In the genomic region with DNA sequence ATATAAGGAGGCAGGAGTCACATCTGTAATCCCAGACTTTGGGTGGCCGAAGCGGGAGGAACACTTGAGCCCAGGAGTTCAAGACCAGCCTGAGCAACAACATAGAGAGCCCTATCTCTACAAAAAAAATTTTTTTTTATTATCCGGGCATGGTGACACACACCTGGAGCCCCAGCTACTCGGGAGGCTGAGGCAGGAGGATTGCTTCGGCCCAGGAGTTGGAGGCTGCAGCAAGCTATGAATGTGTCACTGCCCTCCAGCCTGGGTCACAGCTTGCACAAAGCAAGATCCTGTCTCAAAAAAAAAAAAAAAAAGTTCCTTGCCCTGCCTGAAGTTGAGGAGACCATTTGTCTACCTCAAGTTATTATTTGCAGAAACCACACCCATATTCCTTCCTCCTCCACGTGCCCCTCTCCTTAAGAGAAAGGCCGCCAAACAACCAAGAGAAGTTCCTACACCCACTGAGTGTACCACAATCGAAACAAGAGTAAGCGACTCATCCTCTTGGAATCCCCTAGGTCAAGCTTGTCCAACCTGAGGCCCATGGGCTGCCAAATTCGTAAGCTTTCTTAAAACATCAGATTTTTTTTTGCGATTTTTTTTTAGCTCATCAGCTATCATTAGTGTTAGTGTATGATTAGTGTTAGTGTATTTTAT, we compare ENCODE assay signal across 9 cellular contexts. TPM values are rescaled to one million over a fixed set of nuclear protein-coding genes. Genes with fewer than 3 reads are reported as not detected.
A peak's percentile ranks its signal among the peaks of the same experiment; 100 is the strongest.
DNase-seq lines count a peak whose midpoint lies in the region; ATAC-seq, FAIRE-seq and TF ChIP-seq lines count a peak whose summit lies in the region.
"Had no signal": no experiment of that assay in that cellular context is flagged by ENCODE, and none has a peak within 500 bp of the region (broad histone marks: within the 10 kb centered on the region; RNA-seq: fewer than 3 reads in every experiment).

No MANE protein-coding gene starts in this region.

- TF ChIP-seq EP300 in HepG2 (IDR thresholded peaks at IDR 0.05; ENCODE audit: low read depth in 2 of 2, low read length in 2 of 2) (no peak), HepG2 (CRISPR knock-in tag; IDR thresholded peaks at IDR 0.05; ENCODE audit: borderline replicate concordance) (no peak)

- intact Hi-C loops in HepG2 (cut with micrococcal nuclease; ENCODE audit: unreplicated experiment): loop anchor here (5.0 kb wide), 1 partner anchor 42 kb away; no protein-coding TSS in a partner anchor
- intact Hi-C loops in right lobe of liver (cut with DNase I): loop anchor here in 1 of 2 donors (5.0 kb wide), 1 partner anchor 78 kb away; no protein-coding TSS in a partner anchor
- intact Hi-C loops in activated B cell treated with CpG ODN at 0.5 μM for 24 hours (cut with micrococcal nuclease): no loop called here

- no peaks in the 10 kb centered on the region for H3K27me3 Mint-ChIP-seq in activated B cell treated with CpG ODN at 0.5 μM for 24 hours

- ATAC-seq in HepG2 (no peak), right lobe of liver (no peak), activated B cell treated with CpG ODN at 0.5 μM for 24 hours (ENCODE audit: low read depth) (no peak), HG02759 (IDR thresholded peaks at IDR 0.05; ENCODE audit: unreplicated experiment) (no peak)

- peaks cover 4% of the 10 kb centered on the region for H3K79me2 ChIP-seq in HepG2 (ENCODE audit: insufficient read depth, low read length)

- in situ Hi-C loops in HepG2 (cut with HindIII; ENCODE audit: extremely low pct_ligation_motif_present, low pct_unique_long_range_greater_than_20kb): loop anchor here (5.0 to 10.0 kb wide), 3 partner anchors 76 to 104 kb away; no protein-coding TSS in a partner anchor

- CTCF ChIA-PET in HepG2 (lab: Yijun Ruan, JAX; ENCODE audit: low intra/inter-chr PET ratio, low total read pairs) (no interaction called here), activated B cell treated with CpG ODN at 0.5 μM for 24 hours (lab: Charles Lee) (interaction anchor here (1.1 to 2.7 kb wide), 3 partner anchors 102 to 107 kb away, joined by 3 to 14 read pairs (median 7); no protein-coding TSS in a partner anchor)

- no peak for TF ChIP-seq RAD21 in HepG2 (CRISPR knock-in tag; IDR thresholded peaks at IDR 0.05)

- DNase-seq in HepG2 (ENCODE audit: low spot score): no peak
- no peak for DNase-seq in right lobe of liver
- no peak for DNase-seq in activated B cell treated with CpG ODN at 0.5 μM for 24 hours
- DNase-seq in hepatic stellate cell (ENCODE audit: low spot score): peak; percentile 53
- peak; percentile 40 for DNase-seq in urothelium cell line (ENCODE audit: low spot score)
- no peak for DNase-seq in HTR-8/SVneo (ENCODE audit: insufficient read length, low spot score)
- DNase-seq in amygdala (lab: John Stamatoyannopoulos, UW): no peak
- DNase-seq: SJCRH30 had no signal

- H3K4me1 Mint-ChIP-seq in activated B cell treated with CpG ODN at 0.5 μM for 24 hours: peaks cover 26% of the 10 kb centered on the region

- TF ChIP-seq POLR2A in HepG2 (IDR thresholded peaks at IDR 0.05; ENCODE audit: insufficient read depth in 1 of 2, low read depth in 2 of 2, low read length in 2 of 2) (no peak), right lobe of liver (IDR thresholded peaks at IDR 0.05) (no peak)

- FAIRE-seq in HepG2 (lab: Jason Lieb, UNC) (no peak), urothelium cell line (lab: Jason Lieb, UNC) (no peak), HTR-8/SVneo (lab: Jason Lieb, UNC) (no peak)

- H2AFZ ChIP-seq in HepG2 (ENCODE audit: low read length): no peak overlapping the region

- H3K9ac ChIP-seq in HepG2 (ENCODE audit: insufficient read depth, low read depth, low read length): no peak overlapping the region

- no peaks in the 10 kb centered on the region for H3K9me3 ChIP-seq in HepG2 (ENCODE audit: low read length)
- no peaks in the 10 kb centered on the region for H3K9me3 ChIP-seq in right lobe of liver

- BruUV-seq in HepG2 (replicated peaks; lab: Mats Ljungman, UMichigan): no TSS peak

- peak overlapping the region; percentile 82 for H3K4me3 Mint-ChIP-seq in activated B cell treated with CpG ODN at 0.5 μM for 24 hours

- H3K36me3 Mint-ChIP-seq in activated B cell treated with CpG ODN at 0.5 μM for 24 hours (ENCODE audit: low read depth): no peaks in the 10 kb centered on the region

- no peaks in the 10 kb centered on the region for H4K20me1 ChIP-seq in HepG2 (ENCODE audit: insufficient read depth, low read length)

- H3K4me2 ChIP-seq in HepG2 (ENCODE audit: low read depth, low read length): no peak overlapping the region

- H3K4me3 ChIP-seq in HepG2 (replicated peaks in 1 of 3; ENCODE audit: insufficient read depth in 1 of 3, low read depth in 2 of 3, low read length in 3 of 3): no peak overlapping the region
- H3K4me3 ChIP-seq in right lobe of liver: no peak overlapping the region

- H3K36me3 ChIP-seq in HepG2 (replicated peaks in 1 of 2; ENCODE audit: control insufficient read depth in 1 of 2, insufficient read depth in 2 of 2, low read length in 2 of 2) (no peaks in the 10 kb centered on the region), right lobe of liver (no peaks in the 10 kb centered on the region)
- H3K36me3 ChIP-seq: SJCRH30 had no signal

- peak overlapping the region; percentile 56 for H3K27ac Mint-ChIP-seq in activated B cell treated with CpG ODN at 0.5 μM for 24 hours

- 97% methylated on average over 11 of the region's 11 CpGs for WGBS in HepG2 (ENCODE audit: low lambda C conversion rate)
- WGBS in right lobe of liver (ENCODE audit: insufficient coverage, low coverage, low lambda C conversion rate, missing lambda C conversion rate): 77% methylated on average over 10 of the region's 11 CpGs

- H3K4me1 ChIP-seq in HepG2 (ENCODE audit: insufficient read depth, low read length) (peaks cover 45% of the 10 kb centered on the region), right lobe of liver (peaks cover 0 to 16% (median 7%) of the 10 kb centered on the region in 4 donors)
- H3K4me1 ChIP-seq: SJCRH30 had no signal

- TF ChIP-seq CTCF in HepG2 (CRISPR knock-in tag; IDR thresholded peaks at IDR 0.05) (no peak), right lobe of liver (IDR thresholded peaks at IDR 0.05) (no peak), activated B cell treated with CpG ODN at 0.5 μM for 24 hours (IDR thresholded peaks at IDR 0.05) (no peak)

- peaks cover 0 to 3% of the 10 kb centered on the region in 2 experiments; a peak in 1 of 5 replicates for H3K27me3 ChIP-seq in HepG2 (ENCODE audit: control insufficient read depth in 1 of 2, insufficient read depth in 2 of 2, low read length in 2 of 2)
- H3K27me3 ChIP-seq in right lobe of liver: no peaks in the 10 kb centered on the region
- H3K27me3 ChIP-seq: SJCRH30 had no signal

- POLR2A ChIA-PET in HepG2 (lab: Yijun Ruan, JAX): no interaction called here
- POLR2A ChIA-PET in activated B cell treated with CpG ODN at 0.5 μM for 24 hours (lab: Charles Lee): no interaction called here

- H3K27ac ChIP-seq in HepG2 (ENCODE audit: extremely low read length, insufficient read depth, low read length): no peak overlapping the region
- H3K27ac ChIP-seq in right lobe of liver: no peak overlapping the region
- H3K27ac ChIP-seq: SJCRH30 had no signal

- H3K9me3 Mint-ChIP-seq in activated B cell treated with CpG ODN at 0.5 μM for 24 hours: no peaks in the 10 kb centered on the region

TF ChIP-seq in HepG2, 621 proteins besides CTCF, POLR2A, EP300 and RAD21:
- TF ChIP-seq, protein P1, sequence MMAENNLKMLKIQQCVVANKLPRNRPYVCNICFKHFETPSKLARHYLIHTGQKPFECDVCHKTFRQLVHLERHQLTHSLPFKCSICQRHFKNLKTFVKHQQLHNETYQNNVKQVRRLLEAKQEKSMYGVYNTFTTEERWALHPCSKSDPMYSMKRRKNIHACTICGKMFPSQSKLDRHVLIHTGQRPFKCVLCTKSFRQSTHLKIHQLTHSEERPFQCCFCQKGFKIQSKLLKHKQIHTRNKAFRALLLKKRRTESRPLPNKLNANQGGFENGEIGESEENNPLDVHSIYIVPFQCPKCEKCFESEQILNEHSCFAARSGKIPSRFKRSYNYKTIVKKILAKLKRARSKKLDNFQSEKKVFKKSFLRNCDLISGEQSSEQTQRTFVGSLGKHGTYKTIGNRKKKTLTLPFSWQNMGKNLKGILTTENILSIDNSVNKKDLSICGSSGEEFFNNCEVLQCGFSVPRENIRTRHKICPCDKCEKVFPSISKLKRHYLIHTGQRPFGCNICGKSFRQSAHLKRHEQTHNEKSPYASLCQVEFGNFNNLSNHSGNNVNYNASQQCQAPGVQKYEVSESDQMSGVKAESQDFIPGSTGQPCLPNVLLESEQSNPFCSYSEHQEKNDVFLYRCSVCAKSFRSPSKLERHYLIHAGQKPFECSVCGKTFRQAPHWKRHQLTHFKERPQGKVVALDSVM (CRISPR knock-in tag; IDR thresholded peaks at IDR 0.05): peak; percentile 63
- TF ChIP-seq ZNF788 (CRISPR knock-in tag; IDR thresholded peaks at IDR 0.05; ENCODE audit: borderline replicate concordance): no peak
TF ChIP-seq in HepG2: peak in this region for 1.

RNA-seq across cellular contexts. Expression of a gene that starts 2.2 kb away (rescaled TPM):
- total RNA-seq in HepG2 (2016; rRNA removed; fragmentation: Illumina TruSeq; extraction: Trizol) (9.6 and 11.3 TPM in 2 replicates), right lobe of liver (1 to 10 TPM; 1.1 to 4.9 (median 3.8) TPM), activated B cell treated with CpG ODN at 0.5 μM for 24 hours (10.8 and 11.7 TPM in 2 replicates)
- total RNA-seq in HepG2 (2016; cell fraction: cytosol; rRNA removed; fragmentation: Illumina TruSeq; extraction: Trizol; ENCODE audit: low read depth): 9.6 and 10.4 TPM in 2 replicates
- total RNA-seq in HepG2 (2016; cell fraction: insoluble cytoplasmic fraction; rRNA removed; fragmentation: Illumina TruSeq; extraction: Trizol): 9.5 and 11.1 TPM in 2 replicates
- 8.4 and 8.8 TPM in 2 replicates for total RNA-seq in HepG2 (2016; cell fraction: membrane; rRNA removed; fragmentation: Illumina TruSeq; extraction: Trizol)
- total RNA-seq in HepG2 (2016; cell fraction: nucleus; rRNA removed; fragmentation: Illumina TruSeq; extraction: Trizol): 13.9 and 19.2 TPM in 2 replicates
- 3.2 and 4.2 TPM in 2 replicates for polyA plus RNA-seq in HepG2 (2011; rRNA removed)
- polyA plus RNA-seq in HepG2 (2011; cell fraction: cytosol; rRNA removed): 2.3 and 3.0 TPM in 2 replicates
- polyA plus RNA-seq in HepG2 (2011; cell fraction: nucleus; rRNA removed): 2.0 and 2.6 TPM in 2 replicates
- 1.7 and 2.1 TPM in 2 replicates for polyA plus RNA-seq in HepG2 (2012)
- polyA plus RNA-seq in HepG2 (2016; cell fraction: cytosol; fragmentation: Illumina TruSeq; extraction: Trizol; ENCODE audit: low read depth): 0.64 and 0.85 TPM in 2 replicates
- polyA plus RNA-seq in HepG2 (2016; cell fraction: insoluble cytoplasmic fraction; fragmentation: Illumina TruSeq; extraction: Trizol; ENCODE audit: low read depth): 5.0 and 5.3 TPM in 2 replicates
- polyA plus RNA-seq in HepG2 (2016; cell fraction: membrane; fragmentation: Illumina TruSeq; extraction: Trizol; ENCODE audit: low read depth): 2.2 and 2.4 TPM in 2 replicates
- polyA plus RNA-seq in HepG2 (2016; cell fraction: nucleus; fragmentation: Illumina TruSeq; extraction: Trizol; ENCODE audit: insufficient read depth, low read depth): 7.8 and 8.1 TPM in 2 replicates
- 34.5 and 52.1 TPM in 2 replicates for polyA minus RNA-seq in HepG2 (2011; rRNA and poly(A)+ RNA removed; ENCODE audit: low replicate concordance)
- 6.2 and 7.2 TPM in 2 replicates for polyA minus RNA-seq in HepG2 (2011; cell fraction: cytosol; rRNA and poly(A)+ RNA removed)
- 18.3 TPM in 2 replicates for polyA minus RNA-seq in HepG2 (2011; cell fraction: nucleus; rRNA and poly(A)+ RNA removed)

Comparison
In these comparisons a context has a peak if more than half of its experiments do, and no peak if none do; other contexts are left out.
1. DNase-seq: peak in hepatic stellate cell (single experiment) and urothelium cell line (single experiment); none in HepG2 (single experiment), right lobe of liver (0 of 3), activated B cell treated with CpG ODN at 0.5 μM for 24 hours (single experiment), HTR-8/SVneo (single experiment) and amygdala (0 of 56).